Comparison of ENCODE assay signal across 8 cellular contexts in the genomic region with DNA sequence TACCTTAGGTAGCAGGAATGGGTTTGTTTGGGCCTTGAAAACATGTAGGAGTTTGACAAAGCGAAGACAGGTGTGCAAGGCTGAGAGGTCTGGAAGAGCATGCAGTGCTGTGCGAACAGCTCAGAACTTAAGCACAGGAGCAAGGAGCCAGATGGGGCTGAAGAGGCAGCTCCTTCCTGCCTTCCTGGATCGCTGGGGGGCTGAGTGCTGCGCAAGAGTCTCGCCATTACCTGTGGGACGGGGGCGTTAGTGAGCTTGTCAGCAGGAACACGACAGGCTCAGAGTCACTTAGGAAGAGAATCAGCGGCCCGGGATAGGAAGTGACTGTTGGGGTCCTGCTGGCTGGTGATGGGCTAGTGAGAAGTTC. TPM values are rescaled to one million over a fixed set of nuclear protein-coding genes. Genes with fewer than 3 reads are reported as not detected.
DNase-seq lines count a peak whose midpoint lies in the region; ATAC-seq and TF ChIP-seq lines count a peak whose summit lies in the region.

No MANE protein-coding gene starts in this region.

- peaks cover 2% of the 10 kb centered on the region for H3K79me1 ChIP-seq in neuronal stem cell (ENCODE audit: low read depth, low read length)

- H3K4me3 ChIP-seq in RWPE2 (ENCODE audit: severe bottlenecking) (peak overlapping the region; percentile 78), epithelial cell of proximal tubule (ENCODE audit: low read depth, low read length) (peak overlapping the region; percentile 95), neuronal stem cell (ENCODE audit: low read length in 2 of 2) (peak overlapping the region; percentile 67 to 69)

- WGBS in neuronal stem cell (ENCODE audit: extremely low coverage in 2 of 2, insufficient read length in 2 of 2, insufficient replicate concordance in 1 of 2), 2 donors = no CpG with 5 or more reads among the region's 10 CpGs

- H3K9me3 Mint-ChIP-seq in activated T-cell treated with anti-CD3 and anti-CD28 coated beads, Interleukin-2, amount 50 U/mL, for 4 hours = no peaks in the 10 kb centered on the region

- no peak overlapping the region for H4K8ac ChIP-seq in neuronal stem cell (ENCODE audit: low read depth, low read length)

- no peak overlapping the region for H2BK120ac ChIP-seq in neuronal stem cell (ENCODE audit: low read depth, low read length)

- peak overlapping the region; percentile 85 for H3K4me2 ChIP-seq in neuronal stem cell (ENCODE audit: insufficient read depth, low read length, poor library complexity, severe bottlenecking)

- H3K27me3 Mint-ChIP-seq in activated T-cell treated with anti-CD3 and anti-CD28 coated beads, Interleukin-2, amount 50 U/mL, for 4 hours (ENCODE audit: low read depth) = no peaks in the 10 kb centered on the region

- no peak overlapping the region for H3K14ac ChIP-seq in neuronal stem cell (ENCODE audit: low read length)

- H3K36me3 Mint-ChIP-seq in activated T-cell treated with anti-CD3 and anti-CD28 coated beads, Interleukin-2, amount 50 U/mL, for 4 hours (ENCODE audit: insufficient read depth) = peaks cover 6% of the 10 kb centered on the region

- H2BK5ac ChIP-seq in neuronal stem cell (ENCODE audit: low read length) = peak overlapping the region; percentile 45

- peaks cover 5% of the 10 kb centered on the region for H3K4me1 ChIP-seq in RWPE2 (ENCODE audit: insufficient read depth, poor library complexity, severe bottlenecking)
- peaks cover 13 to 15% of the 10 kb centered on the region in 2 donors for H3K4me1 ChIP-seq in neuronal stem cell (ENCODE audit: control insufficient read depth in 2 of 2, insufficient read depth in 1 of 2, low read depth in 1 of 2, low read length in 2 of 2)

- peak overlapping the region; percentile 95 for H3K23ac ChIP-seq in neuronal stem cell (ENCODE audit: low read depth, low read length, poor library complexity)

- no peak overlapping the region for H4K91ac ChIP-seq in neuronal stem cell (ENCODE audit: low read depth, low read length, poor library complexity)

- TF ChIP-seq CTCF in RWPE2 (IDR thresholded peaks at IDR 0.05; ENCODE audit: poor library complexity, severe bottlenecking) (no peak), epithelial cell of proximal tubule (conservative IDR thresholded peaks at IDR 0.05; ENCODE audit: low read depth, low read length) (no peak)

- no peak overlapping the region for H2AK5ac ChIP-seq in neuronal stem cell (ENCODE audit: low read depth, low read length)

- peak overlapping the region; percentile 94 for H2AFZ ChIP-seq in neuronal stem cell (ENCODE audit: low read length)

- no peak overlapping the region for H2BK12ac ChIP-seq in neuronal stem cell (ENCODE audit: low read length)

- peak overlapping the region; percentile 65 for H3K9ac ChIP-seq in neuronal stem cell (ENCODE audit: low read depth, low read length, poor library complexity)

- no peaks in the 10 kb centered on the region for H3K9me3 ChIP-seq in RWPE2 (ENCODE audit: severe bottlenecking)
- no peaks in the 10 kb centered on the region for H3K9me3 ChIP-seq in neuronal stem cell (replicated peaks in 1 of 2; ENCODE audit: control insufficient read depth in 2 of 2, insufficient read depth in 1 of 2, low read depth in 1 of 2, low read length in 2 of 2)

- H2BK15ac ChIP-seq in neuronal stem cell (ENCODE audit: low read length) = no peak overlapping the region

- H3K36me3 ChIP-seq in RWPE2 (ENCODE audit: low read depth) (no peaks in the 10 kb centered on the region), neuronal stem cell (replicated peaks in 1 of 2; ENCODE audit: control insufficient read depth in 2 of 2, insufficient read depth in 2 of 2, low read length in 2 of 2) (peaks cover 9 to 21% of the 10 kb centered on the region in 2 donors)

- peak overlapping the region; percentile 2 for H3K18ac ChIP-seq in neuronal stem cell (ENCODE audit: low read length)

- H3K27me3 ChIP-seq in RWPE2 (ENCODE audit: insufficient read depth, poor library complexity, severe bottlenecking) (no peaks in the 10 kb centered on the region), neuronal stem cell (ENCODE audit: control insufficient read depth in 3 of 3, insufficient read depth in 3 of 3, low read depth in 1 of 3, low read length in 3 of 3) (peaks cover 0 to 2% (median 0%) of the 10 kb centered on the region in 3 experiments)

- DNase-seq in activated T-cell treated with anti-CD3 and anti-CD28 coated beads, Interleukin-2, amount 50 U/mL, for 4 hours = peak; percentile 21
- DNase-seq in activated T-cell treated with anti-CD3 and anti-CD28 coated beads, Interleukin-2, amount 50 U/mL, for 1 hour = no peak
- DNase-seq in RWPE2 (ENCODE audit: low spot score) (no peak), epithelial cell of proximal tubule (ENCODE audit: low read depth) (no peak), neuronal stem cell (ENCODE audit: low spot score) (no peak), DMS79 (lab: John Stamatoyannopoulos, UW) (no peak)

- peak overlapping the region; percentile 90 for H3K4me3 Mint-ChIP-seq in activated T-cell treated with anti-CD3 and anti-CD28 coated beads, Interleukin-2, amount 50 U/mL, for 4 hours

- H3K27ac ChIP-seq in RWPE2 (ENCODE audit: poor library complexity, severe bottlenecking) (peak overlapping the region; percentile 42), neuronal stem cell (replicated peaks; ENCODE audit: low read length) (peak overlapping the region; percentile 65)

- ATAC-seq in activated T-cell treated with anti-CD3 and anti-CD28 coated beads, Interleukin-2, amount 50 U/mL, for 4 hours = peak; percentile 7 to 12
- ATAC-seq in RWPE2 (ENCODE audit: low read depth) = peak; percentile 22
- ATAC-seq in HG02798 (IDR thresholded peaks at IDR 0.05; ENCODE audit: poor library complexity, unreplicated experiment) = no peak
- ATAC-seq in HG02678 (IDR thresholded peaks at IDR 0.05; ENCODE audit: unreplicated experiment) = no peak

- no peak overlapping the region for H3K4ac ChIP-seq in neuronal stem cell (ENCODE audit: low read length)

- H3K4me1 Mint-ChIP-seq in activated T-cell treated with anti-CD3 and anti-CD28 coated beads, Interleukin-2, amount 50 U/mL, for 4 hours (ENCODE audit: low read depth) = peaks cover 33% of the 10 kb centered on the region

RNA-seq across cellular contexts. Expression of a gene that starts 0.5 kb away (rescaled TPM):
- 10 to 100 TPM; 17.2 to 23.8 (median 22.4) TPM for total RNA-seq in activated T-cell treated with anti-CD3 and anti-CD28 coated beads, Interleukin-2, amount 50 U/mL, for 4 hours
- 9.1 and 13.7 TPM in 2 replicates for total RNA-seq in epithelial cell of proximal tubule
- 1.1 TPM for polyA plus RNA-seq in neuronal stem cell (2013, experiment 1 of 2)
- polyA plus RNA-seq in neuronal stem cell (2013, experiment 2 of 2) = 0.97 TPM

RNA-seq across cellular contexts. Expression of a gene that starts 9.2 kb away (rescaled TPM):
- 10 to 100 TPM; 11.6 to 13.0 (median 12.0) TPM for total RNA-seq in activated T-cell treated with anti-CD3 and anti-CD28 coated beads, Interleukin-2, amount 50 U/mL, for 4 hours
- 13.2 and 14.8 TPM in 2 replicates for total RNA-seq in epithelial cell of proximal tubule
- 15.1 TPM for polyA plus RNA-seq in neuronal stem cell (2013, experiment 1 of 2)
- polyA plus RNA-seq in neuronal stem cell (2013, experiment 2 of 2) = 14.0 TPM

RNA-seq across cellular contexts. Expression of a gene that starts 56.2 kb away (rescaled TPM):
- 10 to 100 TPM; 49.7 to 59.0 (median 51.5) TPM for total RNA-seq in activated T-cell treated with anti-CD3 and anti-CD28 coated beads, Interleukin-2, amount 50 U/mL, for 4 hours
- 26.9 and 32.6 TPM in 2 replicates for total RNA-seq in epithelial cell of proximal tubule
- polyA plus RNA-seq in neuronal stem cell (2013, experiment 1 of 2) = 44.9 TPM
- polyA plus RNA-seq in neuronal stem cell (2013, experiment 2 of 2) = 47.5 TPM

Comparison
In these comparisons a context has a peak if more than half of its experiments do, and no peak if none do; other contexts are left out.
1. ATAC-seq: peak in activated T-cell treated with anti-CD3 and anti-CD28 coated beads, Interleukin-2, amount 50 U/mL, for 4 hours (2 of 2) and RWPE2 (single experiment); none in HG02798 (single experiment) and HG02678 (single experiment).
2. Peak in every context shown above with its lines, with median percentiles within 50 percentile points of each other: H3K4me3 ChIP-seq.